Comparison of ENCODE assay signal across 8 cellular contexts in the genomic region with DNA sequence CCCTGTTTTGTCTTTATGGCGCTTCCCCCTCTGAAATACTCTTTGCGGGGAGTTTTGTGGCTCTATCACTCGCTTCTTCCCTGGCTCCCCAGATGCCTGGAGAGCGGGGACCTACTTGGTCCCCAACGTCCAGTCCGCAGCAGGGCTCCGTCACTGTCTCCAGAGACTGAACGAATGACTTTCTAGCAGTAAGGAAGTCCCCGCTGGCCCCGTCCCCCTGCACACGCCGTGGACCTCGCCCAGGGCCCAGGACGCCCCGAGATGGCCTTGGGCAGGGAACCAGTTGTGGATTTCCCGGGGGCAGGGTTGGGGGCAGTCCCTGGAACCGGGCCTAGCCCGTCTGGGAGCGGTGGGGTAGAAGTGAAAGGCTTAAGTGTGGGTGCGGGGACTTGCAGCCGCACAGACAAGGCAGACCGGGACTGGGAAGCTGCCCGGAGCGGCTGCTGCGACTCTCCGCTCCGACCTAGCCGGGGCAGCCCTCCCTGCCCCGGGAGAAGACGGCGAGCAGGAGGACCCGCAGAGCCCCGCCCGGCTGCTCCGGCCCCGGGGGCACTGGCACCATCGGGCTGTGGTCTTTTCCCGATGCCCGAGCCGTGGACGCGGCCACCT. TPM values are rescaled to one million over a fixed set of nuclear protein-coding genes. Genes with fewer than 3 reads are reported as not detected.
DNase-seq lines count a peak whose midpoint lies in the region; ATAC-seq and TF ChIP-seq lines count a peak whose summit lies in the region.

No MANE protein-coding gene starts in this region.

- intact Hi-C loops in PC-9 (cut with micrococcal nuclease; ENCODE audit: unreplicated experiment) = loop anchor here (1.0 to 10.0 kb wide), 17 partner anchors 56 to 1836 kb away; no protein-coding TSS in a partner anchor
- intact Hi-C loops in adrenal gland (cut with DNase I) = loop anchor here (2.0 to 5.0 kb wide), 3 partner anchors 886 to 1836 kb away; no protein-coding TSS in a partner anchor

- peak overlapping the region; percentile 90 for H3K4me2 ChIP-seq in PC-9

- 1 to 2% (median 1%) methylated on average over 7 to 42 of the region's 42 CpGs for WGBS in adrenal gland, 4 donors

- peaks cover 14% of the 10 kb centered on the region; the same call in 1 of the 2 replicates for H3F3A ChIP-seq in PC-9 (ENCODE audit: insufficient read depth, low read depth)

- H2AFZ ChIP-seq in PC-9 = peak overlapping the region; percentile 98

- peaks cover 3% of the 10 kb centered on the region for H3K27me3 ChIP-seq in AG04450 (ENCODE audit: control insufficient read depth, insufficient read depth, low read length)
- no peaks in the 10 kb centered on the region for H3K27me3 ChIP-seq in PC-9 (ENCODE audit: insufficient read depth, low read depth)
- peaks cover 24% of the 10 kb centered on the region for H3K27me3 ChIP-seq in adrenal gland
- no peaks in the 10 kb centered on the region for H3K27me3 ChIP-seq in right atrium auricular region

- H3K9me3 ChIP-seq in AG04450 (ENCODE audit: control insufficient read depth, insufficient read depth, low read length) (no peaks in the 10 kb centered on the region; the same call in 1 of the 2 replicates), PC-9 (ENCODE audit: insufficient read depth, low read depth) (no peaks in the 10 kb centered on the region), adrenal gland (replicated peaks in 1 of 3) (no peaks in the 10 kb centered on the region), right atrium auricular region (no peaks in the 10 kb centered on the region)

- H3K4me1 ChIP-seq in PC-9 (replicated peaks; ENCODE audit: insufficient read depth) = peaks cover 15% of the 10 kb centered on the region
- peaks cover 9 to 17% of the 10 kb centered on the region in 2 donors for H3K4me1 ChIP-seq in adrenal gland (replicated peaks in 1 of 2)
- peaks cover 0 to 37% of the 10 kb centered on the region in 2 donors for H3K4me1 ChIP-seq in right atrium auricular region

- H3K9me2 ChIP-seq in PC-9 (ENCODE audit: insufficient read depth) = no peaks in the 10 kb centered on the region

- ATAC-seq in GM18868 (IDR thresholded peaks at IDR 0.05; ENCODE audit: unreplicated experiment) = peak; percentile 25
- peak; percentile 12 for ATAC-seq in HG03060 (IDR thresholded peaks at IDR 0.05; ENCODE audit: low read depth, unreplicated experiment)

- DNase-seq in AG04450 (ENCODE audit: low read depth, low spot score) (no peak), PC-9 (peak in 1 of 2 experiments; percentile 68), adrenal gland (peak; percentile 49 to 64 (median 56)), right atrium auricular region (ENCODE audit: low spot score) (no peak), retinal pigment epithelial cell (ENCODE audit: low read depth) (peak; percentile 27), DMS114 treated with DMSO at 0.1 percent for 48 hours (lab: John Stamatoyannopoulos, UW; ENCODE audit: unreplicated experiment) (no peak)

- H3K36me3 ChIP-seq in PC-9 (ENCODE audit: low read depth) (0 out of 2 replicates have a peak, but pooled peaks cover 2% of the 10 kb centered on the region), adrenal gland (replicated peaks in 1 of 2) (no peaks in the 10 kb centered on the region), right atrium auricular region (peaks cover 6% of the 10 kb centered on the region)

- no peak for TF ChIP-seq CTCF in AG04450 (IDR thresholded peaks at IDR 0.05; ENCODE audit: low read depth, low read length)
- TF ChIP-seq CTCF in PC-9 (conservative IDR thresholded peaks at IDR 0.05) = no peak
- TF ChIP-seq CTCF in adrenal gland (IDR thresholded peaks at IDR 0.05) = no peak
- TF ChIP-seq CTCF in right atrium auricular region (IDR thresholded peaks at IDR 0.05) = no peak
- no peak for TF ChIP-seq CTCF in retinal pigment epithelial cell (conservative IDR thresholded peaks at IDR 0.05; ENCODE audit: low read depth, low read length)

- peaks cover 15% of the 10 kb centered on the region for H3K79me2 ChIP-seq in PC-9 (ENCODE audit: low read depth)

- TF ChIP-seq POLR2A in adrenal gland (IDR thresholded peaks at IDR 0.05) = peak in 1 of 2 donors; percentile 49

- POLR2A ChIA-PET in AG04450 (lab: Yijun Ruan, JAX) = no interaction called here
- POLR2A ChIA-PET in PC-9 (lab: Charles Lee; ENCODE audit: unreplicated experiment) = interaction anchor here (0.5 to 0.6 kb wide), 3 partner anchors 11 to 200 kb away, joined by 3 to 4 read pairs (median 3); no protein-coding TSS in a partner anchor

- BruUV-seq in PC-9 (replicated peaks; lab: Mats Ljungman, UMichigan) = no TSS peak

- H3K4me3 ChIP-seq in AG04450 (ENCODE audit: low read depth, low read length) = peak overlapping the region; percentile 92
- H3K4me3 ChIP-seq in PC-9 = peak overlapping the region; percentile 87
- peak overlapping the region in 3 of 4 donors; percentile 29 to 83 (median 41) for H3K4me3 ChIP-seq in adrenal gland
- peak overlapping the region; percentile 67 to 87 for H3K4me3 ChIP-seq in right atrium auricular region
- H3K4me3 ChIP-seq in retinal pigment epithelial cell (ENCODE audit: low read length) = peak overlapping the region; percentile 74

- H3K27ac ChIP-seq in AG04450 (ENCODE audit: low read depth, low read length) (peak overlapping the region; percentile 21), PC-9 (peak overlapping the region; percentile 51), adrenal gland (peak overlapping the region in 3 of 5 donors; percentile 64 to 88 (median 71)), right atrium auricular region (peak overlapping the region; percentile 90 to 91)

- CTCF ChIA-PET in AG04450 (lab: Charles Lee) = interaction anchor here (0.5 to 3.1 kb wide), 19 partner anchors 10 to 1838 kb away, joined by 3 to 15 read pairs (median 4); no protein-coding TSS in a partner anchor
- CTCF ChIA-PET in PC-9 (lab: Charles Lee) = interaction anchor here (0.6 to 1.8 kb wide), 9 partner anchors 9 to 424 kb away, joined by 3 to 10 read pairs (median 4); no protein-coding TSS in a partner anchor

- no peaks in the 10 kb centered on the region for H4K20me1 ChIP-seq in PC-9 (ENCODE audit: insufficient read depth)

RNA-seq across cellular contexts. Expression of gene EPHA4, which starts 0.8 kb away (rescaled TPM):
- 36.9 and 37.9 TPM in 2 replicates for polyA plus RNA-seq in AG04450 (2011; rRNA removed)
- 63.4 and 106 TPM in 2 replicates for polyA minus RNA-seq in AG04450 (2011; rRNA and poly(A)+ RNA removed)
- 10.6 and 21.3 TPM in 2 replicates for total RNA-seq in PC-9 (2021)
- total RNA-seq in adrenal gland = 10 to 100 TPM in 6 of 8 donors, 1 to 10 TPM in 2; 3.0 to 37.2 (median 13.1) TPM
- 1 to 10 TPM; 3.8 to 6.4 (median 4.0) TPM for polyA plus RNA-seq in adrenal gland
- total RNA-seq in right atrium auricular region = 100 to 1,000 TPM in 1 of 2 donors, 10 to 100 TPM in 1; 74.2 to 107 TPM

Comparison
In these comparisons a context has a peak if more than half of its experiments do, and no peak if none do; other contexts are left out.
1. DNase-seq: peak in adrenal gland (7 of 7) and retinal pigment epithelial cell (single experiment); none in AG04450 (single experiment), right atrium auricular region (single experiment) and DMS114 treated with DMSO at 0.1 percent for 48 hours (single experiment).
2. H3K27ac ChIP-seq: peak in every context shown above with its lines; median percentile 90 in right atrium auricular region; 71 in adrenal gland; 51 in PC-9; 21 in AG04450.
3. H3K4me3 ChIP-seq: peak in every context shown above with its lines; median percentile 92 in AG04450; 87 in PC-9; 77 in right atrium auricular region; 74 in retinal pigment epithelial cell; 41 in adrenal gland.